Comparison of ENCODE assay signal across 30 cellular contexts in the genomic region with DNA sequence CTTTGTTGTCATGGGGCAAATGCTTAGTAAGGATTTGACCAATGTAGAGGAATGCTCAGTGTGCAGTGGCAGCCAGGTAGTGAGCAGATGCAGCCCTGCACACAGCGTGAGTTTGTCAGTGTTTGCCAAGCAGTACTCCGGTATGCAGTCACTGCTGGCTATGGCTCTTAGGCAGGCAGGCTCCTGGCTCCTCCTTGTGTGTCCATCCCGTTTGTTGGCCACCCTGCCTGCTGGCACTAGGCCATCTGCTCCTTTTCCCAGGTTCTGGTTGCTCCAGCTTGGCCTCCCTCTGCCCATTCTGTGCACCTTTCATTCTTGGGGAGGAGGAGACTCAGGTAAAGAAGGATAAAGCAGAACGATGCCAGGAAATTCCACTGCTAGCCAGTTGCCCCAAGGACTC.
"Had no signal": no experiment of that assay in that cellular context is flagged by ENCODE, and none has a peak within 500 bp of the region (broad histone marks: within the 10 kb centered on the region; RNA-seq: fewer than 3 reads in every experiment).

No MANE protein-coding gene starts in this region.

- H3K27ac ChIP-seq: coronary artery, dorsolateral prefrontal cortex, WERI-Rb-1 had no signal

- H3K36me3 ChIP-seq: WERI-Rb-1 had no signal

- DNase-seq: activated B cell treated with CpG ODN at 0.5 μM for 24 hours; activated CD4-positive, alpha-beta T cell treated with anti-CD3 and anti-CD28 coated beads for 48 hours; activated CD4-positive, alpha-beta T cell treated with anti-CD3 and anti-CD28 coated beads, Interleukin-2, amount 50 U/mL, for 1 hour; activated CD4-positive, alpha-beta T cell treated with anti-CD3 and anti-CD28 coated beads, Interleukin-2, amount 50 U/mL, for 48 hours; activated CD8-positive, alpha-beta memory T cell treated with anti-CD3 and anti-CD28 coated beads for 24 hours; activated CD8-positive, alpha-beta T cell treated with anti-CD3 and anti-CD28 coated beads for 36 hours; activated effector memory CD4-positive, alpha-beta T cell treated with Interleukin-2 at 50 U/mL for 16 hours; activated gamma-delta T cell treated with Interleukin-2 at 50 U/mL for 16 hours; activated naive CD4-positive, alpha-beta T cell treated with anti-CD3 and anti-CD28 coated beads, Interleukin-2, amount 50 U/mL, for 16 hours; activated naive CD4-positive, alpha-beta T cell treated with Interleukin-2 at 50 U/mL for 16 hours; activated T-cell treated with anti-CD3 and anti-CD28 coated beads, Interleukin-2, amount 50 U/mL, for 4 hours; amniotic stem cell; anterior cingulate cortex; caudate nucleus; cerebellar nuclear complex; dorsolateral prefrontal cortex; effector memory CD4-positive, alpha-beta T cell; endodermal cell; foreskin fibroblast; T-helper 1 cell; T-helper 17 cell; T1000; WERI-Rb-1 had no signal

- H3K27ac Mint-ChIP-seq: activated B cell treated with CpG ODN at 0.5 μM for 24 hours; activated CD8-positive, alpha-beta T cell treated with anti-CD3 and anti-CD28 coated beads for 36 hours; activated naive CD8-positive, alpha-beta T cell; activated T-helper 17 cell treated with anti-CD3 and anti-CD28 coated beads, Interleukin-2, amount 50 U/mL, for 72 hours; dendritic cell treated with granulocyte-macrophage colony-stimulating factor and Interleukin-4, amounts not matched to agents 40 ng/mL and 50 ng/mL, for 4 days; endodermal cell; T-helper 17 cell; T-helper 2 cell treated with Interferon-gamma antibody and Interleukin-4, amounts not matched to agents 5 μg/mL and 100 μg/mL, for 36 hours had no signal

- H3K4me3 Mint-ChIP-seq: activated B cell treated with CpG ODN at 0.5 μM for 24 hours; activated CD8-positive, alpha-beta T cell treated with anti-CD3 and anti-CD28 coated beads for 36 hours; activated naive CD8-positive, alpha-beta T cell; activated T-cell treated with anti-CD3 and anti-CD28 coated beads, Interleukin-2, amount 50 U/mL, for 4 hours; activated T-helper 17 cell treated with anti-CD3 and anti-CD28 coated beads, Interleukin-2, amount 50 U/mL, for 72 hours; dendritic cell treated with granulocyte-macrophage colony-stimulating factor and Interleukin-4, amounts not matched to agents 40 ng/mL and 50 ng/mL, for 4 days; endodermal cell; T-helper 17 cell; T-helper 2 cell treated with Interferon-gamma antibody and Interleukin-4, amounts not matched to agents 5 μg/mL and 100 μg/mL, for 36 hours had no signal

- H3K36me3 Mint-ChIP-seq: activated naive CD8-positive, alpha-beta T cell had no signal

- H3K4me3 ChIP-seq: coronary artery, dorsolateral prefrontal cortex had no signal

- H3K27me3 ChIP-seq: dorsolateral prefrontal cortex had no signal

- H3K9me3 Mint-ChIP-seq: activated B cell treated with CpG ODN at 0.5 μM for 24 hours; activated CD8-positive, alpha-beta T cell treated with anti-CD3 and anti-CD28 coated beads for 36 hours; activated T-cell treated with anti-CD3 and anti-CD28 coated beads, Interleukin-2, amount 50 U/mL, for 4 hours; activated T-helper 17 cell treated with anti-CD3 and anti-CD28 coated beads, Interleukin-2, amount 50 U/mL, for 72 hours; dendritic cell treated with granulocyte-macrophage colony-stimulating factor and Interleukin-4, amounts not matched to agents 40 ng/mL and 50 ng/mL, for 4 days; endodermal cell; T-helper 2 cell treated with Interferon-gamma antibody and Interleukin-4, amounts not matched to agents 5 μg/mL and 100 μg/mL, for 36 hours had no signal

- H3K4me1 Mint-ChIP-seq: activated B cell treated with CpG ODN at 0.5 μM for 24 hours; activated T-helper 17 cell treated with anti-CD3 and anti-CD28 coated beads, Interleukin-2, amount 50 U/mL, for 72 hours; endodermal cell; T-helper 17 cell had no signal

- ATAC-seq: activated CD4-positive, CD25-positive, alpha-beta regulatory T cell treated with anti-CD3 and anti-CD28 coated beads, Interleukin-2, amount 50 U/mL, for 24 hours; activated CD8-positive, alpha-beta T cell treated with anti-CD3 and anti-CD28 coated beads for 36 hours; activated T-cell treated with anti-CD3 and anti-CD28 coated beads, Interleukin-2, amount 50 U/mL, for 4 hours; esophagus mucosa; T-helper 17 cell had no signal

- H3K27me3 Mint-ChIP-seq: activated B cell treated with CpG ODN at 0.5 μM for 24 hours; activated CD8-positive, alpha-beta T cell treated with anti-CD3 and anti-CD28 coated beads for 36 hours; activated naive CD8-positive, alpha-beta T cell; activated T-helper 17 cell treated with anti-CD3 and anti-CD28 coated beads, Interleukin-2, amount 50 U/mL, for 72 hours; dendritic cell treated with granulocyte-macrophage colony-stimulating factor and Interleukin-4, amounts not matched to agents 40 ng/mL and 50 ng/mL, for 4 days; T-helper 17 cell had no signal
